In genomic region chr15:65512807-65513416, GRCh38 we compare ENCODE assay signal across 8 cellular contexts. TPM values are rescaled to one million over a fixed set of nuclear protein-coding genes. Genes with fewer than 3 reads are reported as not detected.
DNase-seq lines count a peak whose midpoint lies in the region; ATAC-seq and TF ChIP-seq lines count a peak whose summit lies in the region.
"Had no signal": no experiment of that assay in that cellular context is flagged by ENCODE, and none has a peak within 500 bp of the region (broad histone marks: within the 10 kb centered on the region; RNA-seq: fewer than 3 reads in every experiment).

No MANE protein-coding gene starts in this region.

- POLR2A ChIA-PET in T-cell (lab: Charles Lee) = interaction anchor here in 1 of 2 donors (0.5 kb wide), 1 partner anchor 14 kb away, joined by 3 read pairs; no protein-coding TSS in a partner anchor

- H3K4me1 Mint-ChIP-seq in T-cell = peaks cover 54 to 75% (median 65%) of the 10 kb centered on the region in 3 donors

- no peaks in the 10 kb centered on the region for H3K9me3 Mint-ChIP-seq in T-cell

- no peaks in the 10 kb centered on the region for H3K27me3 ChIP-seq in thoracic aorta (replicated peaks; ENCODE audit: insufficient read depth)

- CTCF ChIA-PET in T-cell (lab: Charles Lee) = no interaction called here

- DNase-seq in T-cell (peak in 16 of 34 experiments; percentile 5 to 39 (median 16)), coronary artery (ENCODE audit: low spot score) (no peak), midbrain (lab: John Stamatoyannopoulos, UW) (peak; percentile 71), thoracic aorta (ENCODE audit: low spot score) (no peak), iPS-NIHi7 (ENCODE audit: extremely low spot score) (no peak)
- no peak for DNase-seq in activated naive CD4-positive, alpha-beta T cell treated with Interleukin-2 at 50 U/mL for 16 hours
- DNase-seq: NCI-H2107 had no signal

- H3K36me3 ChIP-seq in thoracic aorta = peaks cover 7% of the 10 kb centered on the region

- H3K4me1 ChIP-seq in thoracic aorta (ENCODE audit: control insufficient read depth in 1 of 2, low read depth in 2 of 2) = peaks cover 25 to 59% of the 10 kb centered on the region in 2 donors

- no peaks in the 10 kb centered on the region for H3K9me3 ChIP-seq in thoracic aorta

- peak overlapping the region; percentile 49 for H3K4me3 ChIP-seq in coronary artery
- peak overlapping the region; percentile 34 for H3K4me3 ChIP-seq in thoracic aorta

- H3K27ac Mint-ChIP-seq in T-cell = peak overlapping the region; percentile 52 to 82

- ATAC-seq in T-cell (replicated peaks in 1 of 4) (peak in 1 of 4 experiments; percentile 19), thoracic aorta (ENCODE audit: insufficient number of reproducible peaks, low FRiP score, low read depth) (no peak), HG02840 (IDR thresholded peaks at IDR 0.05; ENCODE audit: low FRiP score, unreplicated experiment) (no peak)

- TF ChIP-seq CTCF in coronary artery (IDR thresholded peaks at IDR 0.05) (no peak), thoracic aorta (IDR thresholded peaks at IDR 0.05) (no peak)

- peaks cover 27% of the 10 kb centered on the region for H3K36me3 Mint-ChIP-seq in T-cell

- peak overlapping the region in 1 of 3 donors; percentile 19 for H3K4me3 Mint-ChIP-seq in T-cell

- no peaks in the 10 kb centered on the region for H3K27me3 Mint-ChIP-seq in T-cell

- H3K27ac ChIP-seq in coronary artery (peak overlapping the region in 1 of 2 donors; percentile 47), thoracic aorta (peak overlapping the region; percentile 31 to 42)

RNA-seq across cellular contexts. Expression of gene DPP8, which starts 4.6 kb away (rescaled TPM):
- total RNA-seq in T-cell (10 to 100 TPM; 43.9 to 56.5 (median 49.9) TPM), thoracic aorta (10 to 100 TPM; 38.3 to 58.0 TPM)

RNA-seq across cellular contexts. Expression of gene HACD3, which starts 17.4 kb away (rescaled TPM):
- total RNA-seq in T-cell = 10 to 100 TPM; 16.3 to 24.1 (median 20.9) TPM
- total RNA-seq in thoracic aorta = 10 to 100 TPM; 20.0 to 31.0 TPM
